In genomic region chr2:183543731-183544130, GRCh38 we compare ENCODE assay signal across 11 cellular contexts.
DNase-seq lines count a peak whose midpoint lies in the region; ATAC-seq lines count a peak whose summit lies in the region.
"Had no signal": no experiment of that assay in that cellular context is flagged by ENCODE, and none has a peak within 500 bp of the region (broad histone marks: within the 10 kb centered on the region; RNA-seq: fewer than 3 reads in every experiment).

No MANE protein-coding gene starts in this region.

- intact Hi-C loops in left ventricle myocardium superior (cut with micrococcal nuclease) = no loop called here

- peak; percentile 63 for ATAC-seq in GM19455 (IDR thresholded peaks at IDR 0.05; ENCODE audit: unreplicated experiment)
- ATAC-seq in HG03108 (IDR thresholded peaks at IDR 0.05; ENCODE audit: unreplicated experiment) = peak; percentile 82
- ATAC-seq in left ventricle myocardium superior = no peak

- in situ Hi-C loops in KBM-7 (cut with MboI; ENCODE audit: low pct_unique_long_range_greater_than_20kb, low sequenced_read_pairs) = no loop called here

- peak; percentile 26 for DNase-seq in ELR (ENCODE audit: low read depth)
- DNase-seq in astrocyte of the hippocampus (ENCODE audit: low read depth, low spot score) = peak; percentile 45
- DNase-seq in DMS 273 (lab: John Stamatoyannopoulos, UW; ENCODE audit: unreplicated experiment) = no peak
- DNase-seq in KBM-7 = no peak
- DNase-seq in left ventricle myocardium superior = no peak
- no peak for DNase-seq in NCI-H187 (lab: John Stamatoyannopoulos, UW)
- DNase-seq: activated CD4-positive, alpha-beta T cell treated with anti-CD3 and anti-CD28 coated beads, Interleukin-2, amount 50 U/mL, for 48 hours; AML-193; stimulated activated CD4-positive, alpha-beta T cell treated with anti-CD3 and anti-CD28 coated beads, Interleukin-2, amount 100 ng/mL, for 48 hours had no signal

Comparison
In these comparisons a context has a peak if more than half of its experiments do, and no peak if none do; other contexts are left out.
1. DNase-seq: peak in ELR (single experiment) and astrocyte of the hippocampus (single experiment); none in DMS 273 (single experiment), KBM-7 (single experiment), left ventricle myocardium superior (single experiment) and NCI-H187 (0 of 2).